In the genomic region with DNA sequence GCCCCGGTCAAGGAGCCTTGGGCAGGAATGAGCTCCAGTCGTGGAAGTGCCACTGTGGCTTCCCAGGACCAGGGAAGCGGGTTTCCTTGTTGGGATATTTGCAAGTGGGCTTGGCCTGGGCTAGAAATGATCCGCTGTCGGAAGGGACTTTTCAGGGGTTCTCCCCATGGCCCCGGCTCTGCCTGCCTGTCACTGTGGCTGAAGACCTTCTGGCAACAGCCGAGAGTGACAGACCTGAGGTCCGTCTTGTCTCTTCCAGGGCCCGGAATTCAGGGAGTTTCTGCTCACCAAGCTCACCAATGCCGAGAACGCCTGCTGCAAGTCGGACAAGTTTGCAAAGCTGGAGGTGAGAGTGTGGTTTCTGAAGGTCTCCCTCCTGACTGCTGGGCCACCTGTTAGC, we compare ENCODE assay signal across 3 cellular contexts.
TF ChIP-seq lines count a peak whose summit lies in the region.

No MANE protein-coding gene starts in this region.

TF ChIP-seq in SK-N-SH, 30 proteins besides CTCF, POLR2A, EP300 and RAD21 (continues in another document):
- TF ChIP-seq, protein P1, sequence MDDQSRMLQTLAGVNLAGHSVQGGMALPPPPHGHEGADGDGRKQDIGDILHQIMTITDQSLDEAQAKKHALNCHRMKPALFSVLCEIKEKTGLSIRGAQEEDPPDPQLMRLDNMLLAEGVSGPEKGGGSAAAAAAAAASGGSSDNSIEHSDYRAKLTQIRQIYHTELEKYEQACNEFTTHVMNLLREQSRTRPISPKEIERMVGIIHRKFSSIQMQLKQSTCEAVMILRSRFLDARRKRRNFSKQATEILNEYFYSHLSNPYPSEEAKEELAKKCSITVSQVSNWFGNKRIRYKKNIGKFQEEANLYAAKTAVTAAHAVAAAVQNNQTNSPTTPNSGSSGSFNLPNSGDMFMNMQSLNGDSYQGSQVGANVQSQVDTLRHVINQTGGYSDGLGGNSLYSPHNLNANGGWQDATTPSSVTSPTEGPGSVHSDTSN (IDR thresholded peaks at IDR 0.05): no peak
- TF ChIP-seq EZH2phosphoT487 (IDR thresholded peaks at IDR 0.05; ENCODE audit: borderline replicate concordance, low read depth) (no peak), SIN3A (IDR thresholded peaks at IDR 0.05; ENCODE audit: borderline replicate concordance, low read depth, low read length) (no peak), TAF1 (IDR thresholded peaks at IDR 0.05; ENCODE audit: borderline replicate concordance, low read depth, low read length) (no peak), FOSL2 (IDR thresholded peaks at IDR 0.05; ENCODE audit: borderline replicate concordance, low read depth) (no peak), NRF1 (IDR thresholded peaks at IDR 0.05; ENCODE audit: low read depth, low read length) (no peak), TCF12 (IDR thresholded peaks at IDR 0.05) (no peak), MEF2A (IDR thresholded peaks at IDR 0.05; ENCODE audit: borderline replicate concordance, low read depth) (no peak), FOXJ3 (CRISPR knock-in tag; IDR thresholded peaks at IDR 0.05) (no peak)
- TF ChIP-seq, protein P2, sequence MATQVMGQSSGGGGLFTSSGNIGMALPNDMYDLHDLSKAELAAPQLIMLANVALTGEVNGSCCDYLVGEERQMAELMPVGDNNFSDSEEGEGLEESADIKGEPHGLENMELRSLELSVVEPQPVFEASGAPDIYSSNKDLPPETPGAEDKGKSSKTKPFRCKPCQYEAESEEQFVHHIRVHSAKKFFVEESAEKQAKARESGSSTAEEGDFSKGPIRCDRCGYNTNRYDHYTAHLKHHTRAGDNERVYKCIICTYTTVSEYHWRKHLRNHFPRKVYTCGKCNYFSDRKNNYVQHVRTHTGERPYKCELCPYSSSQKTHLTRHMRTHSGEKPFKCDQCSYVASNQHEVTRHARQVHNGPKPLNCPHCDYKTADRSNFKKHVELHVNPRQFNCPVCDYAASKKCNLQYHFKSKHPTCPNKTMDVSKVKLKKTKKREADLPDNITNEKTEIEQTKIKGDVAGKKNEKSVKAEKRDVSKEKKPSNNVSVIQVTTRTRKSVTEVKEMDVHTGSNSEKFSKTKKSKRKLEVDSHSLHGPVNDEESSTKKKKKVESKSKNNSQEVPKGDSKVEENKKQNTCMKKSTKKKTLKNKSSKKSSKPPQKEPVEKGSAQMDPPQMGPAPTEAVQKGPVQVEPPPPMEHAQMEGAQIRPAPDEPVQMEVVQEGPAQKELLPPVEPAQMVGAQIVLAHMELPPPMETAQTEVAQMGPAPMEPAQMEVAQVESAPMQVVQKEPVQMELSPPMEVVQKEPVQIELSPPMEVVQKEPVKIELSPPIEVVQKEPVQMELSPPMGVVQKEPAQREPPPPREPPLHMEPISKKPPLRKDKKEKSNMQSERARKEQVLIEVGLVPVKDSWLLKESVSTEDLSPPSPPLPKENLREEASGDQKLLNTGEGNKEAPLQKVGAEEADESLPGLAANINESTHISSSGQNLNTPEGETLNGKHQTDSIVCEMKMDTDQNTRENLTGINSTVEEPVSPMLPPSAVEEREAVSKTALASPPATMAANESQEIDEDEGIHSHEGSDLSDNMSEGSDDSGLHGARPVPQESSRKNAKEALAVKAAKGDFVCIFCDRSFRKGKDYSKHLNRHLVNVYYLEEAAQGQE (IDR thresholded peaks at IDR 0.05; ENCODE audit: low read depth, low read length): no peak
- TF ChIP-seq, protein P3, sequence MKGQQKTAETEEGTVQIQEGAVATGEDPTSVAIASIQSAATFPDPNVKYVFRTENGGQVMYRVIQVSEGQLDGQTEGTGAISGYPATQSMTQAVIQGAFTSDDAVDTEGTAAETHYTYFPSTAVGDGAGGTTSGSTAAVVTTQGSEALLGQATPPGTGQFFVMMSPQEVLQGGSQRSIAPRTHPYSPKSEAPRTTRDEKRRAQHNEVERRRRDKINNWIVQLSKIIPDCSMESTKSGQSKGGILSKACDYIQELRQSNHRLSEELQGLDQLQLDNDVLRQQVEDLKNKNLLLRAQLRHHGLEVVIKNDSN (IDR thresholded peaks at IDR 0.05; ENCODE audit: borderline replicate concordance, low read depth): no peak

TF ChIP-seq in SK-N-SH treated with all-trans-retinoic acid at 6 μM for 48 hours, 23 proteins besides CTCF, POLR2A, EP300 and RAD21:
- TF ChIP-seq ARNTL (CRISPR knock-in tag; IDR thresholded peaks at IDR 0.05; ENCODE audit: borderline replicate concordance, low read depth) (no peak), TOX (CRISPR knock-in tag; IDR thresholded peaks at IDR 0.05; ENCODE audit: borderline replicate concordance) (no peak), CSDC2 (CRISPR knock-in tag; IDR thresholded peaks at IDR 0.05) (no peak), PPARA (CRISPR knock-in tag; IDR thresholded peaks at IDR 0.05; ENCODE audit: borderline replicate concordance) (no peak), GLIS3 (CRISPR knock-in tag; IDR thresholded peaks at IDR 0.05) (no peak), ZNF70 (CRISPR knock-in tag; IDR thresholded peaks at IDR 0.05) (no peak)
- TF ChIP-seq, protein P4, sequence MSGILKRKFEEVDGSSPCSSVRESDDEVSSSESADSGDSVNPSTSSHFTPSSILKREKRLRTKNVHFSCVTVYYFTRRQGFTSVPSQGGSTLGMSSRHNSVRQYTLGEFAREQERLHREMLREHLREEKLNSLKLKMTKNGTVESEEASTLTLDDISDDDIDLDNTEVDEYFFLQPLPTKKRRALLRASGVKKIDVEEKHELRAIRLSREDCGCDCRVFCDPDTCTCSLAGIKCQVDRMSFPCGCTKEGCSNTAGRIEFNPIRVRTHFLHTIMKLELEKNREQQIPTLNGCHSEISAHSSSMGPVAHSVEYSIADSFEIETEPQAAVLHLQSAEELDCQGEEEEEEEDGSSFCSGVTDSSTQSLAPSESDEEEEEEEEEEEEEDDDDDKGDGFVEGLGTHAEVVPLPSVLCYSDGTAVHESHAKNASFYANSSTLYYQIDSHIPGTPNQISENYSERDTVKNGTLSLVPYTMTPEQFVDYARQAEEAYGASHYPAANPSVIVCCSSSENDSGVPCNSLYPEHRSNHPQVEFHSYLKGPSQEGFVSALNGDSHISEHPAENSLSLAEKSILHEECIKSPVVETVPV (CRISPR knock-in tag; IDR thresholded peaks at IDR 0.05): no peak
- TF ChIP-seq, protein P5, sequence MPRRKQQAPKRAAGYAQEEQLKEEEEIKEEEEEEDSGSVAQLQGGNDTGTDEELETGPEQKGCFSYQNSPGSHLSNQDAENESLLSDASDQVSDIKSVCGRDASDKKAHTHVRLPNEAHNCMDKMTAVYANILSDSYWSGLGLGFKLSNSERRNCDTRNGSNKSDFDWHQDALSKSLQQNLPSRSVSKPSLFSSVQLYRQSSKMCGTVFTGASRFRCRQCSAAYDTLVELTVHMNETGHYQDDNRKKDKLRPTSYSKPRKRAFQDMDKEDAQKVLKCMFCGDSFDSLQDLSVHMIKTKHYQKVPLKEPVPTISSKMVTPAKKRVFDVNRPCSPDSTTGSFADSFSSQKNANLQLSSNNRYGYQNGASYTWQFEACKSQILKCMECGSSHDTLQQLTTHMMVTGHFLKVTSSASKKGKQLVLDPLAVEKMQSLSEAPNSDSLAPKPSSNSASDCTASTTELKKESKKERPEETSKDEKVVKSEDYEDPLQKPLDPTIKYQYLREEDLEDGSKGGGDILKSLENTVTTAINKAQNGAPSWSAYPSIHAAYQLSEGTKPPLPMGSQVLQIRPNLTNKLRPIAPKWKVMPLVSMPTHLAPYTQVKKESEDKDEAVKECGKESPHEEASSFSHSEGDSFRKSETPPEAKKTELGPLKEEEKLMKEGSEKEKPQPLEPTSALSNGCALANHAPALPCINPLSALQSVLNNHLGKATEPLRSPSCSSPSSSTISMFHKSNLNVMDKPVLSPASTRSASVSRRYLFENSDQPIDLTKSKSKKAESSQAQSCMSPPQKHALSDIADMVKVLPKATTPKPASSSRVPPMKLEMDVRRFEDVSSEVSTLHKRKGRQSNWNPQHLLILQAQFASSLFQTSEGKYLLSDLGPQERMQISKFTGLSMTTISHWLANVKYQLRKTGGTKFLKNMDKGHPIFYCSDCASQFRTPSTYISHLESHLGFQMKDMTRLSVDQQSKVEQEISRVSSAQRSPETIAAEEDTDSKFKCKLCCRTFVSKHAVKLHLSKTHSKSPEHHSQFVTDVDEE (CRISPR knock-in tag; IDR thresholded peaks at IDR 0.05): no peak
- TF ChIP-seq, protein P6, sequence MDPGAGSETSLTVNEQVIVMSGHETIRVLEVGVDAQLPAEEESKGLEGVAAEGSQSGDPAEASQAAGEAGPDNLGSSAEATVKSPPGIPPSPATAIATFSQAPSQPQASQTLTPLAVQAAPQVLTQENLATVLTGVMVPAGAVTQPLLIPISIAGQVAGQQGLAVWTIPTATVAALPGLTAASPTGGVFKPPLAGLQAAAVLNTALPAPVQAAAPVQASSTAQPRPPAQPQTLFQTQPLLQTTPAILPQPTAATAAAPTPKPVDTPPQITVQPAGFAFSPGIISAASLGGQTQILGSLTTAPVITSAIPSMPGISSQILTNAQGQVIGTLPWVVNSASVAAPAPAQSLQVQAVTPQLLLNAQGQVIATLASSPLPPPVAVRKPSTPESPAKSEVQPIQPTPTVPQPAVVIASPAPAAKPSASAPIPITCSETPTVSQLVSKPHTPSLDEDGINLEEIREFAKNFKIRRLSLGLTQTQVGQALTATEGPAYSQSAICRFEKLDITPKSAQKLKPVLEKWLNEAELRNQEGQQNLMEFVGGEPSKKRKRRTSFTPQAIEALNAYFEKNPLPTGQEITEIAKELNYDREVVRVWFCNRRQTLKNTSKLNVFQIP (CRISPR knock-in tag; IDR thresholded peaks at IDR 0.05; ENCODE audit: borderline replicate concordance, low read depth): no peak

TF ChIP-seq in H1, 55 proteins besides CTCF, POLR2A, EP300 and RAD21 (continues in another document):
- TF ChIP-seq RNF2 (IDR thresholded peaks at IDR 0.05; ENCODE audit: borderline replicate concordance, low read depth, low read length, missing control alignments, poor library complexity, severe bottlenecking) (no peak), CTBP2 (IDR thresholded peaks at IDR 0.05; ENCODE audit: borderline replicate concordance, insufficient read depth, insufficient read length, low read length) (no peak), KDM1A (IDR thresholded peaks at IDR 0.05; ENCODE audit: borderline replicate concordance, low read length) (no peak), CREB1 (IDR thresholded peaks at IDR 0.05) (no peak), HDAC6 (IDR thresholded peaks at IDR 0.05; ENCODE audit: low read depth, low read length) (no peak), POU5F1 (IDR thresholded peaks at IDR 0.05; ENCODE audit: low read depth, low read length) (no peak)
- TF ChIP-seq, protein P7, sequence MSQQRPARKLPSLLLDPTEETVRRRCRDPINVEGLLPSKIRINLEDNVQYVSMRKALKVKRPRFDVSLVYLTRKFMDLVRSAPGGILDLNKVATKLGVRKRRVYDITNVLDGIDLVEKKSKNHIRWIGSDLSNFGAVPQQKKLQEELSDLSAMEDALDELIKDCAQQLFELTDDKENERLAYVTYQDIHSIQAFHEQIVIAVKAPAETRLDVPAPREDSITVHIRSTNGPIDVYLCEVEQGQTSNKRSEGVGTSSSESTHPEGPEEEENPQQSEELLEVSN (IDR thresholded peaks at IDR 0.05): no peak
- TF ChIP-seq, protein P8, sequence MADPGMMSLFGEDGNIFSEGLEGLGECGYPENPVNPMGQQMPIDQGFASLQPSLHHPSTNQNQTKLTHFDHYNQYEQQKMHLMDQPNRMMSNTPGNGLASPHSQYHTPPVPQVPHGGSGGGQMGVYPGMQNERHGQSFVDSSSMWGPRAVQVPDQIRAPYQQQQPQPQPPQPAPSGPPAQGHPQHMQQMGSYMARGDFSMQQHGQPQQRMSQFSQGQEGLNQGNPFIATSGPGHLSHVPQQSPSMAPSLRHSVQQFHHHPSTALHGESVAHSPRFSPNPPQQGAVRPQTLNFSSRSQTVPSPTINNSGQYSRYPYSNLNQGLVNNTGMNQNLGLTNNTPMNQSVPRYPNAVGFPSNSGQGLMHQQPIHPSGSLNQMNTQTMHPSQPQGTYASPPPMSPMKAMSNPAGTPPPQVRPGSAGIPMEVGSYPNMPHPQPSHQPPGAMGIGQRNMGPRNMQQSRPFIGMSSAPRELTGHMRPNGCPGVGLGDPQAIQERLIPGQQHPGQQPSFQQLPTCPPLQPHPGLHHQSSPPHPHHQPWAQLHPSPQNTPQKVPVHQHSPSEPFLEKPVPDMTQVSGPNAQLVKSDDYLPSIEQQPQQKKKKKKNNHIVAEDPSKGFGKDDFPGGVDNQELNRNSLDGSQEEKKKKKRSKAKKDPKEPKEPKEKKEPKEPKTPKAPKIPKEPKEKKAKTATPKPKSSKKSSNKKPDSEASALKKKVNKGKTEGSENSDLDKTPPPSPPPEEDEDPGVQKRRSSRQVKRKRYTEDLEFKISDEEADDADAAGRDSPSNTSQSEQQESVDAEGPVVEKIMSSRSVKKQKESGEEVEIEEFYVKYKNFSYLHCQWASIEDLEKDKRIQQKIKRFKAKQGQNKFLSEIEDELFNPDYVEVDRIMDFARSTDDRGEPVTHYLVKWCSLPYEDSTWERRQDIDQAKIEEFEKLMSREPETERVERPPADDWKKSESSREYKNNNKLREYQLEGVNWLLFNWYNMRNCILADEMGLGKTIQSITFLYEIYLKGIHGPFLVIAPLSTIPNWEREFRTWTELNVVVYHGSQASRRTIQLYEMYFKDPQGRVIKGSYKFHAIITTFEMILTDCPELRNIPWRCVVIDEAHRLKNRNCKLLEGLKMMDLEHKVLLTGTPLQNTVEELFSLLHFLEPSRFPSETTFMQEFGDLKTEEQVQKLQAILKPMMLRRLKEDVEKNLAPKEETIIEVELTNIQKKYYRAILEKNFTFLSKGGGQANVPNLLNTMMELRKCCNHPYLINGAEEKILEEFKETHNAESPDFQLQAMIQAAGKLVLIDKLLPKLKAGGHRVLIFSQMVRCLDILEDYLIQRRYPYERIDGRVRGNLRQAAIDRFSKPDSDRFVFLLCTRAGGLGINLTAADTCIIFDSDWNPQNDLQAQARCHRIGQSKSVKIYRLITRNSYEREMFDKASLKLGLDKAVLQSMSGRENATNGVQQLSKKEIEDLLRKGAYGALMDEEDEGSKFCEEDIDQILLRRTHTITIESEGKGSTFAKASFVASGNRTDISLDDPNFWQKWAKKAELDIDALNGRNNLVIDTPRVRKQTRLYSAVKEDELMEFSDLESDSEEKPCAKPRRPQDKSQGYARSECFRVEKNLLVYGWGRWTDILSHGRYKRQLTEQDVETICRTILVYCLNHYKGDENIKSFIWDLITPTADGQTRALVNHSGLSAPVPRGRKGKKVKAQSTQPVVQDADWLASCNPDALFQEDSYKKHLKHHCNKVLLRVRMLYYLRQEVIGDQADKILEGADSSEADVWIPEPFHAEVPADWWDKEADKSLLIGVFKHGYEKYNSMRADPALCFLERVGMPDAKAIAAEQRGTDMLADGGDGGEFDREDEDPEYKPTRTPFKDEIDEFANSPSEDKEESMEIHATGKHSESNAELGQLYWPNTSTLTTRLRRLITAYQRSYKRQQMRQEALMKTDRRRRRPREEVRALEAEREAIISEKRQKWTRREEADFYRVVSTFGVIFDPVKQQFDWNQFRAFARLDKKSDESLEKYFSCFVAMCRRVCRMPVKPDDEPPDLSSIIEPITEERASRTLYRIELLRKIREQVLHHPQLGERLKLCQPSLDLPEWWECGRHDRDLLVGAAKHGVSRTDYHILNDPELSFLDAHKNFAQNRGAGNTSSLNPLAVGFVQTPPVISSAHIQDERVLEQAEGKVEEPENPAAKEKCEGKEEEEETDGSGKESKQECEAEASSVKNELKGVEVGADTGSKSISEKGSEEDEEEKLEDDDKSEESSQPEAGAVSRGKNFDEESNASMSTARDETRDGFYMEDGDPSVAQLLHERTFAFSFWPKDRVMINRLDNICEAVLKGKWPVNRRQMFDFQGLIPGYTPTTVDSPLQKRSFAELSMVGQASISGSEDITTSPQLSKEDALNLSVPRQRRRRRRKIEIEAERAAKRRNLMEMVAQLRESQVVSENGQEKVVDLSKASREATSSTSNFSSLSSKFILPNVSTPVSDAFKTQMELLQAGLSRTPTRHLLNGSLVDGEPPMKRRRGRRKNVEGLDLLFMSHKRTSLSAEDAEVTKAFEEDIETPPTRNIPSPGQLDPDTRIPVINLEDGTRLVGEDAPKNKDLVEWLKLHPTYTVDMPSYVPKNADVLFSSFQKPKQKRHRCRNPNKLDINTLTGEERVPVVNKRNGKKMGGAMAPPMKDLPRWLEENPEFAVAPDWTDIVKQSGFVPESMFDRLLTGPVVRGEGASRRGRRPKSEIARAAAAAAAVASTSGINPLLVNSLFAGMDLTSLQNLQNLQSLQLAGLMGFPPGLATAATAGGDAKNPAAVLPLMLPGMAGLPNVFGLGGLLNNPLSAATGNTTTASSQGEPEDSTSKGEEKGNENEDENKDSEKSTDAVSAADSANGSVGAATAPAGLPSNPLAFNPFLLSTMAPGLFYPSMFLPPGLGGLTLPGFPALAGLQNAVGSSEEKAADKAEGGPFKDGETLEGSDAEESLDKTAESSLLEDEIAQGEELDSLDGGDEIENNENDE (IDR thresholded peaks at IDR 0.05; ENCODE audit: insufficient replicate concordance, low read length): no peak
